Comparison of ENCODE assay signal across 15 cellular contexts in genomic region chr10:103278424-103278823, GRCh38. TPM values are rescaled to one million over a fixed set of nuclear protein-coding genes. Genes with fewer than 3 reads are reported as not detected.
DNase-seq lines count a peak whose midpoint lies in the region; ATAC-seq and TF ChIP-seq lines count a peak whose summit lies in the region.
"Had no signal": no experiment of that assay in that cellular context is flagged by ENCODE, and none has a peak within 500 bp of the region (broad histone marks: within the 10 kb centered on the region; RNA-seq: fewer than 3 reads in every experiment).

No MANE protein-coding gene starts in this region.

- H3K27ac ChIP-seq in DOHH2 (ENCODE audit: low read depth, low read length) (no peak overlapping the region), WERI-Rb-1 (peak overlapping the region; percentile 83), iPS-18a (ENCODE audit: low read length) (no peak overlapping the region), GM23248 (no peak overlapping the region)
- no peak overlapping the region for H3K27ac ChIP-seq in effector memory CD4-positive, alpha-beta T cell (ENCODE audit: insufficient read depth, low read length, poor library complexity, severe bottlenecking)
- H3K27ac ChIP-seq: heart right ventricle, left ventricle myocardium inferior, right lobe of liver, tibial nerve had no signal

- 25 to 26% methylated on average over 14 of the region's 14 CpGs for WGBS in GM23248 (ENCODE audit: low coverage in 1 of 2, low lambda C conversion rate in 2 of 2, missing lambda C conversion rate in 2 of 2), 2 experiments

- H3K36me3 ChIP-seq in BE2C (peaks cover 14% of the 10 kb centered on the region), DOHH2 (ENCODE audit: control insufficient read depth, low read length) (no peaks in the 10 kb centered on the region; the same call in 1 of the 2 replicates), WERI-Rb-1 (peaks cover 42% of the 10 kb centered on the region), iPS-18a (ENCODE audit: control insufficient read depth, low read depth, low read length) (no peaks in the 10 kb centered on the region), GM23248 (ENCODE audit: low read depth) (no peaks in the 10 kb centered on the region)
- no peaks in the 10 kb centered on the region for H3K36me3 ChIP-seq in effector memory CD4-positive, alpha-beta T cell (ENCODE audit: control insufficient read depth, insufficient read depth, low read length)
- H3K36me3 ChIP-seq: heart right ventricle, left ventricle myocardium inferior, right lobe of liver, tibial nerve had no signal

- no peaks in the 10 kb centered on the region for H3K27me3 ChIP-seq in BE2C
- H3K27me3 ChIP-seq in DOHH2 (ENCODE audit: control insufficient read depth, low read length), result peaks cover 10% of the 10 kb centered on the region
- no peaks in the 10 kb centered on the region for H3K27me3 ChIP-seq in WERI-Rb-1 (ENCODE audit: insufficient read depth, low read depth, severe bottlenecking)
- peaks cover 67% of the 10 kb centered on the region for H3K27me3 ChIP-seq in iPS-18a (ENCODE audit: control insufficient read depth, insufficient read depth, low read length)
- H3K27me3 ChIP-seq in GM23248 (replicated peaks; ENCODE audit: insufficient read depth), result peaks cover 73% of the 10 kb centered on the region
- H3K27me3 ChIP-seq in effector memory CD4-positive, alpha-beta T cell (replicated peaks; ENCODE audit: control insufficient read depth, insufficient read depth, low read length, poor library complexity, severe bottlenecking), result peaks cover 24% of the 10 kb centered on the region

- no peaks in the 10 kb centered on the region for H3K9me3 ChIP-seq in BE2C
- H3K9me3 ChIP-seq in DOHH2 (ENCODE audit: control insufficient read depth, insufficient read depth, low read length), result no peaks in the 10 kb centered on the region
- no peaks in the 10 kb centered on the region for H3K9me3 ChIP-seq in WERI-Rb-1 (ENCODE audit: severe bottlenecking)
- H3K9me3 ChIP-seq in iPS-18a (ENCODE audit: control insufficient read depth, low read depth, low read length), result no peaks in the 10 kb centered on the region
- no peaks in the 10 kb centered on the region for H3K9me3 ChIP-seq in GM23248 (ENCODE audit: low read depth)
- no peaks in the 10 kb centered on the region for H3K9me3 ChIP-seq in effector memory CD4-positive, alpha-beta T cell (ENCODE audit: control insufficient read depth, low read length)
- H3K9me3 ChIP-seq: heart right ventricle, left ventricle myocardium inferior, right lobe of liver, tibial nerve had no signal

- in situ Hi-C loops in GM23248 (cut with MboI), result no loop called here

- H3F3A ChIP-seq in DOHH2 (ENCODE audit: control insufficient read depth, insufficient read depth), result no peaks in the 10 kb centered on the region
- H3F3A ChIP-seq in GM23248 (ENCODE audit: insufficient read depth), result peaks cover 6% of the 10 kb centered on the region

- no peaks in the 10 kb centered on the region for H3K9me2 ChIP-seq in DOHH2 (replicated peaks; ENCODE audit: control insufficient read depth, low read length)
- no peaks in the 10 kb centered on the region for H3K9me2 ChIP-seq in GM23248 (ENCODE audit: insufficient read depth)

- TF ChIP-seq CTCF in BE2C (IDR thresholded peaks at IDR 0.05; ENCODE audit: low read depth, low read length), result no peak
- TF ChIP-seq CTCF in DOHH2 (IDR thresholded peaks at IDR 0.05; ENCODE audit: low read depth, low read length, poor library complexity, severe bottlenecking), result no peak
- no peak for TF ChIP-seq CTCF in WERI-Rb-1 (IDR thresholded peaks at IDR 0.05; ENCODE audit: low read depth, low read length)

- DNase-seq in BE2C (no peak), WERI-Rb-1 (no peak), GM23248 (no peak)
- no peak for DNase-seq in effector memory CD4-positive, alpha-beta T cell

- H4K20me1 ChIP-seq in DOHH2 (ENCODE audit: control insufficient read depth, insufficient read depth, low read depth, low read length) (peaks cover 3% of the 10 kb centered on the region; the same call in 1 of the 2 replicates), GM23248 (ENCODE audit: insufficient read depth) (no peaks in the 10 kb centered on the region)

- H3K4me1 ChIP-seq in BE2C, result peaks cover 15% of the 10 kb centered on the region
- H3K4me1 ChIP-seq in DOHH2 (ENCODE audit: control insufficient read depth, low read length), result peaks cover 22% of the 10 kb centered on the region
- H3K4me1 ChIP-seq in iPS-18a (ENCODE audit: control insufficient read depth, low read depth, low read length), result peaks cover 12% of the 10 kb centered on the region
- H3K4me1 ChIP-seq in GM23248 (ENCODE audit: insufficient read depth), result peaks cover 5% of the 10 kb centered on the region; the same call in 1 of the 2 replicates
- H3K4me1 ChIP-seq in effector memory CD4-positive, alpha-beta T cell (ENCODE audit: control insufficient read depth, insufficient read depth, low read length, poor library complexity, severe bottlenecking), result peaks cover 19% of the 10 kb centered on the region

- no peak overlapping the region for H2AFZ ChIP-seq in GM23248

- peak overlapping the region; percentile 74 for H3K4me3 ChIP-seq in BE2C (ENCODE audit: low read depth, low read length)
- H3K4me3 ChIP-seq in DOHH2 (ENCODE audit: low read length), result peak overlapping the region; percentile 76
- H3K4me3 ChIP-seq in WERI-Rb-1 (ENCODE audit: low read depth, low read length), result peak overlapping the region; percentile 64
- peak overlapping the region; percentile 69 for H3K4me3 ChIP-seq in iPS-18a (ENCODE audit: low read length)
- no peak overlapping the region for H3K4me3 ChIP-seq in GM23248
- H3K4me3 ChIP-seq in effector memory CD4-positive, alpha-beta T cell (ENCODE audit: insufficient read depth, low read depth, low read length, poor library complexity, severe bottlenecking), result no peak overlapping the region
- H3K4me3 ChIP-seq: right lobe of liver, tibial nerve had no signal

- H3K9ac ChIP-seq in iPS-18a (ENCODE audit: low read length), result no peak overlapping the region
- no peak overlapping the region for H3K9ac ChIP-seq in GM23248

- H3K4me2 ChIP-seq in DOHH2 (ENCODE audit: low read length) (peak overlapping the region; percentile 85), GM23248 (ENCODE audit: unreplicated experiment) (no peak overlapping the region)

- H3K79me2 ChIP-seq in DOHH2 (ENCODE audit: control insufficient read depth, low read length) (peaks cover 6% of the 10 kb centered on the region; the same call in 1 of the 2 replicates), GM23248 (ENCODE audit: insufficient read depth) (no peaks in the 10 kb centered on the region)

- no peak for ATAC-seq in GM21390 (IDR thresholded peaks at IDR 0.05; ENCODE audit: unreplicated experiment)
- no peak for ATAC-seq in HG03045 (IDR thresholded peaks at IDR 0.05; ENCODE audit: unreplicated experiment)
- ATAC-seq: HepG2, PC-3 had no signal

RNA-seq across cellular contexts. Expression of gene INA, which starts 1.5 kb away (rescaled TPM):
- polyA plus RNA-seq in BE2C (2012; ENCODE audit: insufficient read depth, insufficient read length, low read depth), result 276 TPM
- total RNA-seq in GM23248 (2014; rRNA removed; shearing (Covaris generic)), result not detected in 2 replicates
- 0.18 and 0.20 TPM in 2 replicates for polyA plus RNA-seq in GM23248 (2016; fragmentation: Nextera tagmentation; extraction: Ambion mirVana)
- total RNA-seq: heart right ventricle, left ventricle myocardium inferior, PC-3, right lobe of liver, tibial nerve had no signal

RNA-seq across cellular contexts. Expression of gene RPEL1, which starts 32.7 kb away (rescaled TPM):
- not detected for polyA plus RNA-seq in BE2C (2012; ENCODE audit: insufficient read depth, insufficient read length, low read depth)
- total RNA-seq in GM23248 (2014; rRNA removed; shearing (Covaris generic)), result not detected in 2 replicates
- 0.09 TPM in 1 of 2 replicates, not detected in the other for polyA plus RNA-seq in GM23248 (2016; fragmentation: Nextera tagmentation; extraction: Ambion mirVana)
- total RNA-seq: esophagus mucosa, heart right ventricle, left ventricle myocardium inferior, PC-3, right lobe of liver, tibial nerve had no signal

Comparison
In these comparisons a context has a peak if more than half of its experiments do, and no peak if none do; other contexts are left out.
1. H3K4me3 ChIP-seq: peak in BE2C (single experiment), DOHH2 (single experiment), WERI-Rb-1 (single experiment) and iPS-18a (single experiment); none in GM23248 (single experiment) and effector memory CD4-positive, alpha-beta T cell (single experiment).